In genomic region chrX:52452031-52452430, GRCh38 we compare ENCODE assay signal across 3 cellular contexts. TPM values are rescaled to one million over a fixed set of nuclear protein-coding genes. Genes with fewer than 3 reads are reported as not detected.
"Had no signal": no experiment of that assay in that cellular context is flagged by ENCODE, and none has a peak within 500 bp of the region (broad histone marks: within the 10 kb centered on the region; RNA-seq: fewer than 3 reads in every experiment).

No MANE protein-coding gene starts in this region.

RNA-seq across cellular contexts. Expression of gene XAGE1A, which starts 43.6 kb away (rescaled TPM):
- total RNA-seq: HepG2, HT-29, IMR-90 had no signal
